In genomic region chrX:49282647-49283011, GRCh38 we compare ENCODE assay signal across 1 cellular context.
A peak's percentile ranks its signal among the peaks of the same experiment; 100 is the strongest.
TF ChIP-seq lines count a peak whose summit lies in the region.

No MANE protein-coding gene starts in this region.

TF ChIP-seq in K562, 482 proteins besides CTCF, POLR2A, EP300 and RAD21 (continued from another document and continues in another):
- TF ChIP-seq ZNF518B (CRISPR knock-in tag; IDR thresholded peaks at IDR 0.05) (no peak), MGA (IDR thresholded peaks at IDR 0.05) (peak; percentile 34; the same call in 1 of the 2 replicates), ZNF24 (IDR thresholded peaks at IDR 0.05) (no peak), MAFG (tag; conservative IDR thresholded peaks at IDR 0.05) (no peak), ATF3 (IDR thresholded peaks at IDR 0.05) (no peak), ATF3 (CRISPR knock-in tag; conservative IDR thresholded peaks at IDR 0.05) (no peak), EHMT2 (IDR thresholded peaks at IDR 0.05) (peak; percentile 30; the same call in 1 of the 2 replicates), CEBPZ (IDR thresholded peaks at IDR 0.05; ENCODE audit: borderline replicate concordance, low read depth, low read length) (no peak), CXXC5 (CRISPR knock-in tag; IDR thresholded peaks at IDR 0.05) (no peak), HMGN3 (IDR thresholded peaks at IDR 0.05; ENCODE audit: borderline replicate concordance, extremely low read depth, insufficient read length, low read depth, low read length) (no peak), ILK (tag; IDR thresholded peaks at IDR 0.05; ENCODE audit: borderline replicate concordance, low read depth) (no peak), MYC (IDR thresholded peaks at IDR 0.05; ENCODE audit: low read depth, low read length) (0 out of 2 replicates have a peak, but pooled peaks have one; percentile 43), MYC (CRISPR knock-in tag; IDR thresholded peaks at IDR 0.05; ENCODE audit: borderline replicate concordance, low read depth) (no peak), ZHX1 (conservative IDR thresholded peaks at IDR 0.05; ENCODE audit: low read length) (no peak), SETDB1 (IDR thresholded peaks at IDR 0.05; ENCODE audit: low read length) (no peak), CREBBP (IDR thresholded peaks at IDR 0.05; ENCODE audit: low read depth, low read length) (no peak), TOE1 (IDR thresholded peaks at IDR 0.05; ENCODE audit: borderline replicate concordance) (peak; percentile 21; the same call in 1 of the 2 replicates), TOE1 (CRISPR knock-in tag; IDR thresholded peaks at IDR 0.05; ENCODE audit: borderline replicate concordance, low read depth) (no peak), PRDM10 (IDR thresholded peaks at IDR 0.05; ENCODE audit: partially characterized antibody) (peak; percentile 49), E2F3 (CRISPR knock-in tag; IDR thresholded peaks at IDR 0.05) (no peak), HCFC1 (IDR thresholded peaks at IDR 0.05; ENCODE audit: low read depth, low read length) (no peak), MAFF (IDR thresholded peaks at IDR 0.05; ENCODE audit: low read length) (no peak), KLF16 (IDR thresholded peaks at IDR 0.05) (no peak), ZFP91 (CRISPR knock-in tag; IDR thresholded peaks at IDR 0.05) (no peak)
